In the genomic region with DNA sequence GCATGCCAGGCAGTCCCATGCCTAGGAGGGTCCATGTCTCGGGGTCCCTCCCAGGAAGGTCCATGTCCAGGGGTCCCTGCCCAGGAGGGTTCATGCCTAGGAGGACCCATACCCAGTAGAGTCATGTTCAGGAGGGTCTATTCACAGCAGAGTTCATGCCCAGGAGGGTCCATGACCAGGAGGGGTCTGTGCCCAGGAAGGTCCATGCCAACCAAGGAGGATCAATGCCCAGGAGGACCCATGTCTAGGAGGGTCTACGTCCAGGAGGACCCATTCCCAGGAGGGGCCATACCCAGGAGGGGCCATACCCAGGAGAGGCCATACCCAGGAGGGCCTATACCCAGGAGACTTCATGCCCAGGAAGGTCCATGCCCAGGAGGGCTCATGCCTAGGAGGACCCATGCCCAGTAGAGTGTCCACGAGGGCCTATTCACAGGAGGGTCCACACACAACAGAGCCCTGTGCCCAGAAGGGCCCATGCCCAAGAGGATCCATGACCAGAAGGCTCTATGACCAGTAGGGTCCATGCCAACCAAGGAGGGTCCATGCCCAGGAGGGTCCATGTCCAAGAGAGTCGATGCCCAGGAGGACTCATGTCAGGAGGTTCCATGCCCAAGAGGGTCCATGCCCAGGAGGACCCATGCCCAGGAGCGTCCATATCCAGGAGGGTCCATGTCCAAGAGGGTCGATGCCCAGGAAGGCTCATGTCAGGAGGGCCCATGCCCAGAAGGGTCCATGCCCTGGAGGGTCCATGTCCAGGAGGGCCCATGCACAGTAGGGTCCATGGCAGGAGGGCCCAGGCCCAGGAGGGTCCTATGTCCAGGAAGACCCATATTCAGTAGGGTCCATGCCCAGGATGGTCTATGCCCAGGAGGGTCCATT, we compare ENCODE assay signal across 31 cellular contexts. TPM values are rescaled to one million over a fixed set of nuclear protein-coding genes. Genes with fewer than 3 reads are reported as not detected.
DNase-seq lines count a peak whose midpoint lies in the region; ATAC-seq and TF ChIP-seq lines count a peak whose summit lies in the region.
"Had no signal": no experiment of that assay in that cellular context is flagged by ENCODE, and none has a peak within 500 bp of the region (broad histone marks: within the 10 kb centered on the region; RNA-seq: fewer than 3 reads in every experiment).

No MANE protein-coding gene starts in this region.

- peak; percentile 39 to 58 for ATAC-seq in natural killer cell treated with Interleukin-12 subunit alpha and Interleukin-12 subunit beta and Interleukin-15 and Interleukin-18, amount 100 ng/mL, for 72 hours
- ATAC-seq in HG02870 (IDR thresholded peaks at IDR 0.05; ENCODE audit: unreplicated experiment): no peak
- ATAC-seq: effector memory CD8-positive, alpha-beta T cell had no signal

- no peaks in the 10 kb centered on the region for H3K9me3 ChIP-seq in right atrium auricular region
- H3K9me3 ChIP-seq: colonic mucosa, ovary had no signal

- H3K36me3 ChIP-seq in right atrium auricular region: no peaks in the 10 kb centered on the region
- H3K36me3 ChIP-seq: colonic mucosa, lower lobe of right lung, ovary, SJCRH30 had no signal

- H3K4me3 Mint-ChIP-seq in natural killer cell treated with Interleukin-12 subunit alpha and Interleukin-12 subunit beta and Interleukin-15 and Interleukin-18, amount 100 ng/mL, for 72 hours: no peak overlapping the region
- H3K4me3 Mint-ChIP-seq in activated T-helper 1 cell treated with anti-CD3 and anti-CD28 coated beads, Interleukin-12 subunit alpha, Interleukin-12 subunit beta, Interleukin-2, Interleukin-4 antibody, amounts not matched to agents 30 ng/mL and 10 ng/mL and 1 ng/mL, durations not matched to agents 14 hours and 24 hours and 36 hours: no peak overlapping the region
- H3K4me3 Mint-ChIP-seq: B cell; CD4-positive, alpha-beta memory T cell; effector memory CD8-positive, alpha-beta T cell; HFFc6; nephron progenitor cell had no signal

- H3K27me3 Mint-ChIP-seq in natural killer cell treated with Interleukin-12 subunit alpha and Interleukin-12 subunit beta and Interleukin-15 and Interleukin-18, amount 100 ng/mL, for 72 hours: no peaks in the 10 kb centered on the region
- peaks cover 1% of the 10 kb centered on the region for H3K27me3 Mint-ChIP-seq in activated T-helper 1 cell treated with anti-CD3 and anti-CD28 coated beads, Interleukin-12 subunit alpha, Interleukin-12 subunit beta, Interleukin-2, Interleukin-4 antibody, amounts not matched to agents 30 ng/mL and 10 ng/mL and 1 ng/mL, durations not matched to agents 14 hours and 24 hours and 36 hours (ENCODE audit: insufficient read depth)
- H3K27me3 Mint-ChIP-seq: CD4-positive, alpha-beta memory T cell; effector memory CD8-positive, alpha-beta T cell had no signal

- H3K4me1 Mint-ChIP-seq in natural killer cell treated with Interleukin-12 subunit alpha and Interleukin-12 subunit beta and Interleukin-15 and Interleukin-18, amount 100 ng/mL, for 72 hours (ENCODE audit: low read depth in 2 of 2): no peaks in the 10 kb centered on the region
- H3K4me1 Mint-ChIP-seq in activated T-helper 1 cell treated with anti-CD3 and anti-CD28 coated beads, Interleukin-12 subunit alpha, Interleukin-12 subunit beta, Interleukin-2, Interleukin-4 antibody, amounts not matched to agents 30 ng/mL and 10 ng/mL and 1 ng/mL, durations not matched to agents 14 hours and 24 hours and 36 hours (ENCODE audit: low read depth): no peaks in the 10 kb centered on the region
- H3K4me1 Mint-ChIP-seq: B cell; CD4-positive, alpha-beta memory T cell; nephron progenitor cell had no signal

- peak; percentile 51 for DNase-seq in cardiac septum (ENCODE audit: low spot score)
- DNase-seq in right atrium auricular region (ENCODE audit: low spot score): no peak
- peak; percentile 25 for DNase-seq in islet precursor cell
- DNase-seq in natural killer cell treated with Interleukin-12 subunit alpha and Interleukin-12 subunit beta and Interleukin-15 and Interleukin-18, amount 100 ng/mL, for 72 hours (ENCODE audit: low spot score): peak; percentile 52
- DNase-seq in UCSD-AML1 (lab: John Stamatoyannopoulos, UW; ENCODE audit: unreplicated experiment): no peak
- no peak for DNase-seq in activated T-helper 1 cell treated with anti-CD3 and anti-CD28 coated beads, Interleukin-12 subunit alpha, Interleukin-12 subunit beta, Interleukin-2, Interleukin-4 antibody, amounts not matched to agents 30 ng/mL and 10 ng/mL and 1 ng/mL, durations not matched to agents 14 hours and 24 hours and 36 hours (ENCODE audit: low spot score)
- DNase-seq: ACHN; aorta; CD4-positive, alpha-beta memory T cell; colonic mucosa; effector memory CD8-positive, alpha-beta T cell; erythroblast; glutamatergic neuron; GOT3; HFFc6; lower lobe of right lung; NCI-H446 treated with DMSO at 0.1 percent for 48 hours; NCI-H82; nephron progenitor cell; retina; SJCRH30; small intestine; stomach; T1000 had no signal

- H3K27ac ChIP-seq in right atrium auricular region: no peak overlapping the region
- H3K27ac ChIP-seq: colonic mucosa, lower lobe of right lung, ovary, SJCRH30, stomach had no signal

- TF ChIP-seq CTCF in right atrium auricular region (IDR thresholded peaks at IDR 0.05): no peak

- no peak overlapping the region for H3K4me3 ChIP-seq in right atrium auricular region
- H3K4me3 ChIP-seq: colonic mucosa, lower lobe of right lung, ovary, SJCRH30, stomach had no signal

- intact Hi-C loops in cardiac septum (cut with DNase I): no loop called here
- intact Hi-C loops in activated T-helper 1 cell treated with anti-CD3 and anti-CD28 coated beads, Interleukin-12 subunit alpha, Interleukin-12 subunit beta, Interleukin-2, Interleukin-4 antibody, amounts not matched to agents 30 ng/mL and 10 ng/mL and 1 ng/mL, durations not matched to agents 14 hours and 24 hours and 36 hours (cut with micrococcal nuclease): no loop called here

- no peak overlapping the region for H3K27ac Mint-ChIP-seq in natural killer cell treated with Interleukin-12 subunit alpha and Interleukin-12 subunit beta and Interleukin-15 and Interleukin-18, amount 100 ng/mL, for 72 hours
- no peak overlapping the region for H3K27ac Mint-ChIP-seq in activated T-helper 1 cell treated with anti-CD3 and anti-CD28 coated beads, Interleukin-12 subunit alpha, Interleukin-12 subunit beta, Interleukin-2, Interleukin-4 antibody, amounts not matched to agents 30 ng/mL and 10 ng/mL and 1 ng/mL, durations not matched to agents 14 hours and 24 hours and 36 hours
- H3K27ac Mint-ChIP-seq: activated T-helper 2 cell treated with anti-CD3 and anti-CD28 coated beads, Interferon-gamma antibody, Interleukin-2, Interleukin-4, amounts not matched to agents 10 μg/mL and 5 μg/mL and 100 μg/mL, durations not matched to agents 14 hours and 24 hours and 36 hours; B cell; HFFc6; nephron progenitor cell had no signal

- peaks cover 14% of the 10 kb centered on the region for H3K36me3 Mint-ChIP-seq in natural killer cell treated with Interleukin-12 subunit alpha and Interleukin-12 subunit beta and Interleukin-15 and Interleukin-18, amount 100 ng/mL, for 72 hours
- peaks cover 12% of the 10 kb centered on the region for H3K36me3 Mint-ChIP-seq in activated T-helper 1 cell treated with anti-CD3 and anti-CD28 coated beads, Interleukin-12 subunit alpha, Interleukin-12 subunit beta, Interleukin-2, Interleukin-4 antibody, amounts not matched to agents 30 ng/mL and 10 ng/mL and 1 ng/mL, durations not matched to agents 14 hours and 24 hours and 36 hours (ENCODE audit: low read depth)

- H3K4me1 ChIP-seq in right atrium auricular region: no peaks in the 10 kb centered on the region
- H3K4me1 ChIP-seq: colonic mucosa, lower lobe of right lung, SJCRH30, stomach had no signal

- H3K9me3 Mint-ChIP-seq in natural killer cell treated with Interleukin-12 subunit alpha and Interleukin-12 subunit beta and Interleukin-15 and Interleukin-18, amount 100 ng/mL, for 72 hours: peaks cover 5% of the 10 kb centered on the region
- H3K9me3 Mint-ChIP-seq in activated T-helper 1 cell treated with anti-CD3 and anti-CD28 coated beads, Interleukin-12 subunit alpha, Interleukin-12 subunit beta, Interleukin-2, Interleukin-4 antibody, amounts not matched to agents 30 ng/mL and 10 ng/mL and 1 ng/mL, durations not matched to agents 14 hours and 24 hours and 36 hours: peaks cover 28% of the 10 kb centered on the region

- H3K27me3 ChIP-seq in right atrium auricular region: no peaks in the 10 kb centered on the region
- H3K27me3 ChIP-seq: colonic mucosa, ovary had no signal

RNA-seq across cellular contexts. Expression of a gene that starts 10.1 kb away (rescaled TPM):
- total RNA-seq in cardiac septum (1.5 TPM), right atrium auricular region (under 1 TPM; 0.56 to 0.86 TPM)
- total RNA-seq in natural killer cell treated with Interleukin-12 subunit alpha and Interleukin-12 subunit beta and Interleukin-15 and Interleukin-18, amount 100 ng/mL, for 72 hours: 1 to 10 TPM; 5.9 to 7.6 TPM
- total RNA-seq in activated T-helper 1 cell treated with anti-CD3 and anti-CD28 coated beads, Interleukin-12 subunit alpha, Interleukin-12 subunit beta, Interleukin-2, Interleukin-4 antibody, amounts not matched to agents 30 ng/mL and 10 ng/mL and 1 ng/mL, durations not matched to agents 14 hours and 24 hours and 36 hours: 7.6 and 8.2 TPM in 2 replicates

RNA-seq across cellular contexts. Expression of a gene that starts 47.3 kb away (rescaled TPM):
- total RNA-seq in cardiac septum (not detected), right atrium auricular region (not detected)
- total RNA-seq in natural killer cell treated with Interleukin-12 subunit alpha and Interleukin-12 subunit beta and Interleukin-15 and Interleukin-18, amount 100 ng/mL, for 72 hours: not detected
- not detected in 2 replicates for total RNA-seq in activated T-helper 1 cell treated with anti-CD3 and anti-CD28 coated beads, Interleukin-12 subunit alpha, Interleukin-12 subunit beta, Interleukin-2, Interleukin-4 antibody, amounts not matched to agents 30 ng/mL and 10 ng/mL and 1 ng/mL, durations not matched to agents 14 hours and 24 hours and 36 hours
- total RNA-seq: activated naive CD4-positive, alpha-beta T cell treated with anti-CD3 and anti-CD28 coated beads, Interleukin-2, amount 50 U/mL, for 72 hours; activated T-helper 2 cell treated with anti-CD3 and anti-CD28 coated beads, Interferon-gamma antibody, Interleukin-2, Interleukin-4, amounts not matched to agents 10 μg/mL and 5 μg/mL and 100 μg/mL, durations not matched to agents 14 hours and 24 hours and 36 hours; aorta; B cell; CD4-positive, alpha-beta memory T cell; HFFc6; HT1080; lower lobe of right lung; mononuclear cell; SJCRH30 had no signal

RNA-seq across cellular contexts. Expression of a gene that starts 48.8 kb away (rescaled TPM):
- total RNA-seq in cardiac septum (24.3 TPM), right atrium auricular region (10 to 100 TPM; 14.1 to 14.6 TPM)
- total RNA-seq in natural killer cell treated with Interleukin-12 subunit alpha and Interleukin-12 subunit beta and Interleukin-15 and Interleukin-18, amount 100 ng/mL, for 72 hours: 10 to 100 TPM; 50.4 to 73.9 TPM
- total RNA-seq in activated T-helper 1 cell treated with anti-CD3 and anti-CD28 coated beads, Interleukin-12 subunit alpha, Interleukin-12 subunit beta, Interleukin-2, Interleukin-4 antibody, amounts not matched to agents 30 ng/mL and 10 ng/mL and 1 ng/mL, durations not matched to agents 14 hours and 24 hours and 36 hours: 49.8 and 55.4 TPM in 2 replicates

RNA-seq across cellular contexts. Expression of a gene that starts 56.3 kb away (rescaled TPM):
- total RNA-seq in cardiac septum (not detected), right atrium auricular region (not detected)
- total RNA-seq in natural killer cell treated with Interleukin-12 subunit alpha and Interleukin-12 subunit beta and Interleukin-15 and Interleukin-18, amount 100 ng/mL, for 72 hours: not detected
- total RNA-seq in activated T-helper 1 cell treated with anti-CD3 and anti-CD28 coated beads, Interleukin-12 subunit alpha, Interleukin-12 subunit beta, Interleukin-2, Interleukin-4 antibody, amounts not matched to agents 30 ng/mL and 10 ng/mL and 1 ng/mL, durations not matched to agents 14 hours and 24 hours and 36 hours: not detected in 2 replicates
- total RNA-seq: activated naive CD4-positive, alpha-beta T cell treated with anti-CD3 and anti-CD28 coated beads, Interleukin-2, amount 50 U/mL, for 72 hours; activated T-helper 2 cell treated with anti-CD3 and anti-CD28 coated beads, Interferon-gamma antibody, Interleukin-2, Interleukin-4, amounts not matched to agents 10 μg/mL and 5 μg/mL and 100 μg/mL, durations not matched to agents 14 hours and 24 hours and 36 hours; aorta; B cell; CD4-positive, alpha-beta memory T cell; HFFc6; HT1080; lower lobe of right lung; mononuclear cell; ovary; SJCRH30; stomach had no signal

Comparison
In these comparisons a context has a peak if more than half of its experiments do, and no peak if none do; other contexts are left out.
1. DNase-seq: peak in cardiac septum (single experiment), islet precursor cell (single experiment) and natural killer cell treated with Interleukin-12 subunit alpha and Interleukin-12 subunit beta and Interleukin-15 and Interleukin-18, amount 100 ng/mL, for 72 hours (single experiment); none in right atrium auricular region (single experiment), UCSD-AML1 (single experiment) and activated T-helper 1 cell treated with anti-CD3 and anti-CD28 coated beads, Interleukin-12 subunit alpha, Interleukin-12 subunit beta, Interleukin-2, Interleukin-4 antibody, amounts not matched to agents 30 ng/mL and 10 ng/mL and 1 ng/mL, durations not matched to agents 14 hours and 24 hours and 36 hours (single experiment).